In the genomic region with DNA sequence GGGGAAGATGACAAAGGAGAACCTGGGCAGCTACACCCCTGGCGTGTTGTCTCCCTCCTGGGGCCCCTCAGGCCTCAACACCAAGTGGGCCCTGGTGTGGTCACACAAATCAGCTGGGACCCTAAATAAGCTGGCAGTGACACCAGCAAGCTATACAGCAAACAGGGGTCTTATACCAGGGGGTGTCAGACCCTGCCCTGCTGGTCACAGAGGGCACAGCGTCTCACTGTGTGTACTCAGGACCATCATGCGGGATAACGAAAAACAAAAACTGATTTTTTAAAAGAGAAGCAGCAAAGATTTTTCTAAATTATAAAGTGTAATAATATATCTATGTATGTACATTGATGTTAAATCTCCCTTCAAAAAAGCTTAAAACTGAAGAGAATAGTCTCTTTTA, we compare ENCODE assay signal across 22 cellular contexts.
"Had no signal": no experiment of that assay in that cellular context is flagged by ENCODE, and none has a peak within 500 bp of the region (broad histone marks: within the 10 kb centered on the region; RNA-seq: fewer than 3 reads in every experiment).

No MANE protein-coding gene starts in this region.

- H3K9me3 Mint-ChIP-seq: activated CD8-positive, alpha-beta T cell treated with anti-CD3 and anti-CD28 coated beads for 36 hours; activated naive CD4-positive, alpha-beta T cell treated with anti-CD3 and anti-CD28 coated beads, Interleukin-2, amount 50 U/mL, for 72 hours; activated T-cell treated with anti-CD3 and anti-CD28 coated beads, Interleukin-2, amount 50 U/mL, for 72 hours; nephron had no signal

- H3K36me3 Mint-ChIP-seq: activated naive CD4-positive, alpha-beta T cell treated with anti-CD3 and anti-CD28 coated beads, Interleukin-2, amount 50 U/mL, for 72 hours had no signal

- H3K9me3 ChIP-seq: left ventricle myocardium inferior, neutrophil, testis, upper lobe of left lung, vagina had no signal

- H3K27ac ChIP-seq: left ventricle myocardium inferior, neutrophil, skin epidermis, testis, upper lobe of left lung, vagina had no signal

- H3K27ac Mint-ChIP-seq: activated CD8-positive, alpha-beta T cell treated with anti-CD3 and anti-CD28 coated beads for 36 hours; activated naive CD4-positive, alpha-beta T cell treated with anti-CD3 and anti-CD28 coated beads, Interleukin-2, amount 50 U/mL, for 72 hours; activated T-cell treated with anti-CD3 and anti-CD28 coated beads, Interleukin-2, amount 50 U/mL, for 72 hours; nephron had no signal

- H3K27me3 Mint-ChIP-seq: activated CD8-positive, alpha-beta T cell treated with anti-CD3 and anti-CD28 coated beads for 36 hours had no signal

- H3K27me3 ChIP-seq: neutrophil, testis, upper lobe of left lung, vagina had no signal

- ATAC-seq: activated CD8-positive, alpha-beta T cell treated with anti-CD3 and anti-CD28 coated beads for 36 hours; activated naive CD4-positive, alpha-beta T cell treated with anti-CD3 and anti-CD28 coated beads, Interleukin-2, amount 50 U/mL, for 72 hours; activated T-cell treated with anti-CD3 and anti-CD28 coated beads, Interleukin-2, amount 50 U/mL, for 72 hours; sciatic nerve; stimulated activated naive CD8-positive, alpha-beta T cell treated with anti-CD3 and anti-CD28 coated beads, Interleukin-15, Interleukin-2, amounts not matched to agents 100 U/mL and 50 U/mL, for 24 hours had no signal

- H3K4me3 Mint-ChIP-seq: activated CD8-positive, alpha-beta T cell treated with anti-CD3 and anti-CD28 coated beads for 36 hours; activated T-cell treated with anti-CD3 and anti-CD28 coated beads, Interleukin-2, amount 50 U/mL, for 72 hours; nephron had no signal

- H3K4me3 ChIP-seq: left ventricle myocardium inferior, lung, skin epidermis, testis, upper lobe of left lung, vagina had no signal

- H3K36me3 ChIP-seq: neutrophil, vagina had no signal

- H3K4me1 ChIP-seq: left ventricle myocardium inferior, testis, upper lobe of left lung, vagina had no signal

- DNase-seq: activated CD4-positive, alpha-beta T cell treated with anti-CD3 and anti-CD28 coated beads for 1 hour; activated CD4-positive, alpha-beta T cell treated with anti-CD3 and anti-CD28 coated beads, Interleukin-2, amount 50 U/mL, for 1 hour; activated CD8-positive, alpha-beta T cell treated with anti-CD3 and anti-CD28 coated beads for 36 hours; activated naive CD4-positive, alpha-beta T cell; activated T-cell treated with anti-CD3 and anti-CD28 coated beads, Interleukin-2, amount 50 U/mL, for 72 hours; dermis blood vessel endothelial cell; effector CD4-positive, alpha-beta T cell; islet precursor cell; left ventricle myocardium inferior; stimulated activated CD4-positive, alpha-beta T cell treated with anti-CD3 and anti-CD28 coated beads, Interleukin-12 subunit alpha, Interleukin-12 subunit beta, amount 100 ng/mL, for 4 hours; stimulated activated CD4-positive, alpha-beta T cell treated with anti-CD3 and anti-CD28 coated beads, Interleukin-4, amount 100 ng/mL, for 1 hour; stimulated activated naive CD8-positive, alpha-beta T cell treated with anti-CD3 and anti-CD28 coated beads, Interleukin-15, Interleukin-2, amounts not matched to agents 100 U/mL and 50 U/mL, for 24 hours; T-helper 2 cell; testis; upper lobe of left lung had no signal
